Comparison of ENCODE assay signal across 12 cellular contexts in genomic region chr3:146142757-146143156, GRCh38. TPM values are rescaled to one million over a fixed set of nuclear protein-coding genes. Genes with fewer than 3 reads are reported as not detected.
DNase-seq lines count a peak whose midpoint lies in the region; ATAC-seq and TF ChIP-seq lines count a peak whose summit lies in the region.
"Had no signal": no experiment of that assay in that cellular context is flagged by ENCODE, and none has a peak within 500 bp of the region (broad histone marks: within the 10 kb centered on the region; RNA-seq: fewer than 3 reads in every experiment).

No MANE protein-coding gene starts in this region.

- H3K27me3 Mint-ChIP-seq in mesothelial cell of epicardium (ENCODE audit: low read depth) = no peaks in the 10 kb centered on the region
- H3K27me3 Mint-ChIP-seq: activated CD4-positive, alpha-beta memory T cell treated with anti-CD3 and anti-CD28 coated beads, Interleukin-2, amount 10 ng/mL, durations not matched to agents 7 days and 5 days had no signal

- TF ChIP-seq CTCF in right atrium auricular region (IDR thresholded peaks at IDR 0.05) (no peak), mesothelial cell of epicardium (IDR thresholded peaks at IDR 0.05; ENCODE audit: unreplicated experiment) (no peak), vagina (IDR thresholded peaks at IDR 0.05) (no peak)

- H3K9me3 ChIP-seq in right atrium auricular region (no peaks in the 10 kb centered on the region), vagina (no peaks in the 10 kb centered on the region)

- TF ChIP-seq POLR2A in vagina (IDR thresholded peaks at IDR 0.05) = no peak

- ATAC-seq in Right ventricle myocardium inferior = peak; percentile 47
- ATAC-seq in GM21786 (IDR thresholded peaks at IDR 0.05; ENCODE audit: unreplicated experiment) = no peak
- ATAC-seq: naive thymus-derived CD8-positive, alpha-beta T cell had no signal

- no peaks in the 10 kb centered on the region for H3K27me3 ChIP-seq in right atrium auricular region
- no peaks in the 10 kb centered on the region for H3K27me3 ChIP-seq in vagina

- peaks cover 40% of the 10 kb centered on the region for H3K4me1 Mint-ChIP-seq in mesothelial cell of epicardium
- H3K4me1 Mint-ChIP-seq: activated CD4-positive, alpha-beta memory T cell treated with anti-CD3 and anti-CD28 coated beads, Interleukin-2, amount 10 ng/mL, durations not matched to agents 7 days and 5 days; naive thymus-derived CD8-positive, alpha-beta T cell had no signal

- intact Hi-C loops in Right ventricle myocardium inferior (cut with DNase I) = no loop called here
- intact Hi-C loops in vagina (cut with DNase I) = no loop called here

- H3K27ac Mint-ChIP-seq in mesothelial cell of epicardium = peak overlapping the region; percentile 78
- H3K27ac Mint-ChIP-seq: activated CD4-positive, alpha-beta memory T cell treated with anti-CD3 and anti-CD28 coated beads, Interleukin-2, amount 10 ng/mL, durations not matched to agents 7 days and 5 days; naive thymus-derived CD8-positive, alpha-beta T cell had no signal

- no peak for DNase-seq in Right ventricle myocardium inferior (ENCODE audit: missing footprints)
- no peak for DNase-seq in right atrium auricular region (ENCODE audit: low spot score)
- peak; percentile 34 for DNase-seq in fibroblast of gingiva (ENCODE audit: low read depth)
- DNase-seq in mesothelial cell of epicardium (ENCODE audit: low spot score in 2 of 2, unreplicated experiment in 2 of 2) = no peak
- no peak for DNase-seq in vagina (ENCODE audit: extremely low spot score in 2 of 2)
- no peak for DNase-seq in DMS79 (lab: John Stamatoyannopoulos, UW)
- DNase-seq in SW480 (ENCODE audit: low spot score) = no peak
- DNase-seq: activated CD4-positive, alpha-beta memory T cell treated with anti-CD3 and anti-CD28 coated beads, Interleukin-2, amount 10 ng/mL, durations not matched to agents 7 days and 5 days; naive thymus-derived CD8-positive, alpha-beta T cell; NCI-H187; stimulated activated CD4-positive, alpha-beta T cell treated with anti-CD3 and anti-CD28 coated beads, Interleukin-4, amount 100 ng/mL, for 4 hours had no signal

- peaks cover under 1% of the 10 kb centered on the region for H3K9me3 Mint-ChIP-seq in mesothelial cell of epicardium
- H3K9me3 Mint-ChIP-seq: activated CD4-positive, alpha-beta memory T cell treated with anti-CD3 and anti-CD28 coated beads, Interleukin-2, amount 10 ng/mL, durations not matched to agents 7 days and 5 days; naive thymus-derived CD8-positive, alpha-beta T cell had no signal

- no peaks in the 10 kb centered on the region for H3K36me3 Mint-ChIP-seq in mesothelial cell of epicardium
- H3K36me3 Mint-ChIP-seq: naive thymus-derived CD8-positive, alpha-beta T cell had no signal

- peak overlapping the region in 1 of 2 donors; percentile 44 for H3K27ac ChIP-seq in right atrium auricular region
- H3K27ac ChIP-seq in vagina = peak overlapping the region; percentile 57

- H3K4me3 ChIP-seq in right atrium auricular region = no peak overlapping the region
- no peak overlapping the region for H3K4me3 ChIP-seq in vagina

- H3K4me1 ChIP-seq in right atrium auricular region (peaks cover 0 to 54% of the 10 kb centered on the region in 2 donors), vagina (peaks cover 46% of the 10 kb centered on the region)

- H3K36me3 ChIP-seq in right atrium auricular region (no peaks in the 10 kb centered on the region), vagina (no peaks in the 10 kb centered on the region)

- H3K4me3 Mint-ChIP-seq in mesothelial cell of epicardium = no peak overlapping the region
- H3K4me3 Mint-ChIP-seq: activated CD4-positive, alpha-beta memory T cell treated with anti-CD3 and anti-CD28 coated beads, Interleukin-2, amount 10 ng/mL, durations not matched to agents 7 days and 5 days; naive thymus-derived CD8-positive, alpha-beta T cell had no signal

RNA-seq across cellular contexts. Expression of gene PLOD2, which starts 18.2 kb away (rescaled TPM):
- total RNA-seq in Right ventricle myocardium inferior (19.7 TPM), right atrium auricular region (10 to 100 TPM; 18.2 to 30.5 TPM), mesothelial cell of epicardium (83.2 to 86.6 TPM (median 86.0 TPM) in 3 replicates), vagina (27.0 TPM)
- total RNA-seq: naive thymus-derived CD8-positive, alpha-beta T cell had no signal
